Comparison of ENCODE assay signal across 32 cellular contexts in genomic region chr4:83780334-83780733, GRCh38.
DNase-seq lines count a peak whose midpoint lies in the region; ATAC-seq and TF ChIP-seq lines count a peak whose summit lies in the region.
"Had no signal": no experiment of that assay in that cellular context is flagged by ENCODE, and none has a peak within 500 bp of the region (broad histone marks: within the 10 kb centered on the region; RNA-seq: fewer than 3 reads in every experiment).

No MANE protein-coding gene starts in this region.

- H3K27ac Mint-ChIP-seq in GM23338, result no peak overlapping the region
- H3K27ac Mint-ChIP-seq in immature natural killer cell, result no peak overlapping the region
- no peak overlapping the region for H3K27ac Mint-ChIP-seq in effector memory CD8-positive, alpha-beta T cell
- H3K27ac Mint-ChIP-seq: activated T-helper 2 cell treated with anti-CD3 and anti-CD28 coated beads, Interferon-gamma antibody, Interleukin-2, Interleukin-4, amounts not matched to agents 10 μg/mL and 5 μg/mL and 100 μg/mL, durations not matched to agents 14 hours and 24 hours and 36 hours; CD8-positive, alpha-beta T cell; naive thymus-derived CD4-positive, alpha-beta T cell had no signal

- POLR2A ChIA-PET in RWPE1 (lab: Yijun Ruan, JAX; ENCODE audit: low non-redundant PET), result no interaction called here

- H2AFZ ChIP-seq in GM23338, result no peak overlapping the region

- no peaks in the 10 kb centered on the region for H3K36me3 ChIP-seq in GM23338 (ENCODE audit: insufficient read depth)
- H3K36me3 ChIP-seq: SJCRH30, stomach, uterus, WERI-Rb-1 had no signal

- CTCF ChIA-PET in RWPE1 (lab: Yijun Ruan, JAX), result interaction anchor here (0.6 kb wide), 1 partner anchor 1142 kb away, joined by 4 read pairs; no protein-coding TSS in a partner anchor

- H3K9me3 Mint-ChIP-seq in GM23338 (no peaks in the 10 kb centered on the region; the same call in 2 of the 3 replicates), immature natural killer cell (peaks cover 0 to 6% (median 0%) of the 10 kb centered on the region in 6 donors)
- H3K9me3 Mint-ChIP-seq in effector memory CD8-positive, alpha-beta T cell, result peaks cover 0 to 9% of the 10 kb centered on the region in 2 donors
- H3K9me3 Mint-ChIP-seq: activated T-helper 2 cell treated with anti-CD3 and anti-CD28 coated beads, Interferon-gamma antibody, Interleukin-2, Interleukin-4, amounts not matched to agents 10 μg/mL and 5 μg/mL and 100 μg/mL, durations not matched to agents 14 hours and 24 hours and 36 hours; CD8-positive, alpha-beta T cell had no signal

- H3K4me1 ChIP-seq in GM23338 (ENCODE audit: insufficient read depth), result peaks cover 25% of the 10 kb centered on the region
- H3K4me1 ChIP-seq: body of pancreas, SJCRH30, stomach, uterus had no signal

- H3K4me3 ChIP-seq in GM23338, result no peak overlapping the region
- H3K4me3 ChIP-seq: body of pancreas, dorsolateral prefrontal cortex, GM12878, SJCRH30, stomach, uterus had no signal

- H3K27ac ChIP-seq in GM23338 (ENCODE audit: low read depth) (no peak overlapping the region), RWPE1 (no peak overlapping the region)
- H3K27ac ChIP-seq: body of pancreas, dorsolateral prefrontal cortex, HL-60, SJCRH30, stomach, uterus, WERI-Rb-1 had no signal

- H3K27me3 Mint-ChIP-seq in GM23338 (ENCODE audit: insufficient read depth, low read depth, poor library complexity), result no peaks in the 10 kb centered on the region
- peaks cover 0 to 3% (median 3%) of the 10 kb centered on the region in 3 donors for H3K27me3 Mint-ChIP-seq in immature natural killer cell (ENCODE audit: low read depth in 3 of 3)
- peaks cover 6 to 18% of the 10 kb centered on the region in 2 donors for H3K27me3 Mint-ChIP-seq in effector memory CD8-positive, alpha-beta T cell

- no peaks in the 10 kb centered on the region for H3K79me2 ChIP-seq in GM23338 (replicated peaks; ENCODE audit: insufficient read depth)

- H3F3A ChIP-seq in GM23338 (replicated peaks; ENCODE audit: low read depth), result no peaks in the 10 kb centered on the region

- H3K9me2 ChIP-seq in GM23338 (ENCODE audit: insufficient read depth), result peaks cover 9% of the 10 kb centered on the region; the same call in 1 of the 2 replicates

- TF ChIP-seq CTCF in GM23338 (conservative IDR thresholded peaks at IDR 0.05; ENCODE audit: low read depth in 2 of 2) (no peak; a peak in 1 of 4 replicates), RWPE1 (conservative IDR thresholded peaks at IDR 0.05; ENCODE audit: low read depth) (no peak)

- H4K20me1 ChIP-seq in GM23338 (replicated peaks; ENCODE audit: insufficient read depth), result no peaks in the 10 kb centered on the region

- H3K4me1 Mint-ChIP-seq in GM23338 (peaks cover 30% of the 10 kb centered on the region), immature natural killer cell (no peaks in the 10 kb centered on the region)
- no peaks in the 10 kb centered on the region for H3K4me1 Mint-ChIP-seq in effector memory CD8-positive, alpha-beta T cell (ENCODE audit: low read depth in 2 of 2)
- H3K4me1 Mint-ChIP-seq: naive thymus-derived CD4-positive, alpha-beta T cell had no signal

- H3K4me3 Mint-ChIP-seq in GM23338 (no peak overlapping the region), immature natural killer cell (no peak overlapping the region)
- H3K4me3 Mint-ChIP-seq in effector memory CD8-positive, alpha-beta T cell, result no peak overlapping the region
- H3K4me3 Mint-ChIP-seq: CD8-positive, alpha-beta T cell; naive thymus-derived CD4-positive, alpha-beta T cell had no signal

- ATAC-seq in GM23338, result no peak
- no peak for ATAC-seq in effector memory CD8-positive, alpha-beta T cell (replicated peaks)
- ATAC-seq: body of pancreas; CD8-positive, alpha-beta T cell; GM12878; naive thymus-derived CD4-positive, alpha-beta T cell; sciatic nerve had no signal

- H3K27me3 ChIP-seq in GM23338 (ENCODE audit: insufficient read depth), result no peaks in the 10 kb centered on the region
- H3K27me3 ChIP-seq: body of pancreas, SJCRH30, stomach, uterus had no signal

- H3K36me3 Mint-ChIP-seq in GM23338 (ENCODE audit: low read depth) (no peaks in the 10 kb centered on the region), immature natural killer cell (no peaks in the 10 kb centered on the region)
- no peaks in the 10 kb centered on the region for H3K36me3 Mint-ChIP-seq in effector memory CD8-positive, alpha-beta T cell (ENCODE audit: insufficient read depth)
- H3K36me3 Mint-ChIP-seq: CD8-positive, alpha-beta T cell had no signal

- H3K4me2 ChIP-seq in GM23338, result peak overlapping the region; percentile 22; the same call in 1 of the 2 replicates

- DNase-seq in NCI-H748 (lab: John Stamatoyannopoulos, UW; ENCODE audit: unreplicated experiment), result peak; percentile 18
- DNase-seq in NCI-H748 treated with DMSO at 0.1 percent for 48 hours (lab: John Stamatoyannopoulos, UW), result no peak
- no peak for DNase-seq in GM23338 (ENCODE audit: low spot score)
- peak; percentile 41 for DNase-seq in RWPE1 (ENCODE audit: low spot score)
- DNase-seq in kidney tubule cell (ENCODE audit: low spot score), result peak; percentile 40
- no peak for DNase-seq in NCI-H2171 (lab: John Stamatoyannopoulos, UW)
- DNase-seq in immature natural killer cell, result no peak
- no peak for DNase-seq in effector memory CD8-positive, alpha-beta T cell
- DNase-seq: activated CD4-positive, alpha-beta T cell treated with anti-CD3 and anti-CD28 coated beads for 48 hours; activated CD8-positive, alpha-beta memory T cell treated with anti-CD3 and anti-CD28 coated beads for 24 hours; activated naive CD4-positive, alpha-beta T cell treated with anti-CD3 and anti-CD28 coated beads, Interleukin-2, amount 50 U/mL, for 16 hours; activated T-cell treated with anti-CD3 and anti-CD28 coated beads for 4 hours; body of pancreas; CD8-positive, alpha-beta T cell; dorsolateral prefrontal cortex; Kasumi-1; midbrain; naive thymus-derived CD4-positive, alpha-beta T cell; NCI-H1048; NCI-H1694; NCI-H526; SJCRH30; stimulated activated CD4-positive, alpha-beta T cell treated with anti-CD3 and anti-CD28 coated beads, Interleukin-12 subunit alpha, Interleukin-12 subunit beta, amount 100 ng/mL, for 4 hours; stimulated activated CD4-positive, alpha-beta T cell treated with anti-CD3 and anti-CD28 coated beads, Interleukin-2, amount 100 ng/mL, for 48 hours; stomach; T1000; uterus; WERI-Rb-1 had no signal

TF ChIP-seq in GM23338, 12 proteins besides CTCF, POLR2A, EP300 and RAD21:
- TF ChIP-seq POLR2AphosphoS5 (IDR thresholded peaks at IDR 0.05; ENCODE audit: low read depth), result no peak

Comparison
In these comparisons a context has a peak if more than half of its experiments do, and no peak if none do; other contexts are left out.
1. DNase-seq: peak in NCI-H748 (single experiment), RWPE1 (single experiment) and kidney tubule cell (single experiment); none in NCI-H748 treated with DMSO at 0.1 percent for 48 hours (single experiment), GM23338 (single experiment), NCI-H2171 (single experiment), immature natural killer cell (0 of 3) and effector memory CD8-positive, alpha-beta T cell (0 of 3).